Comparison of ENCODE assay signal across 1 cellular context in the genomic region with DNA sequence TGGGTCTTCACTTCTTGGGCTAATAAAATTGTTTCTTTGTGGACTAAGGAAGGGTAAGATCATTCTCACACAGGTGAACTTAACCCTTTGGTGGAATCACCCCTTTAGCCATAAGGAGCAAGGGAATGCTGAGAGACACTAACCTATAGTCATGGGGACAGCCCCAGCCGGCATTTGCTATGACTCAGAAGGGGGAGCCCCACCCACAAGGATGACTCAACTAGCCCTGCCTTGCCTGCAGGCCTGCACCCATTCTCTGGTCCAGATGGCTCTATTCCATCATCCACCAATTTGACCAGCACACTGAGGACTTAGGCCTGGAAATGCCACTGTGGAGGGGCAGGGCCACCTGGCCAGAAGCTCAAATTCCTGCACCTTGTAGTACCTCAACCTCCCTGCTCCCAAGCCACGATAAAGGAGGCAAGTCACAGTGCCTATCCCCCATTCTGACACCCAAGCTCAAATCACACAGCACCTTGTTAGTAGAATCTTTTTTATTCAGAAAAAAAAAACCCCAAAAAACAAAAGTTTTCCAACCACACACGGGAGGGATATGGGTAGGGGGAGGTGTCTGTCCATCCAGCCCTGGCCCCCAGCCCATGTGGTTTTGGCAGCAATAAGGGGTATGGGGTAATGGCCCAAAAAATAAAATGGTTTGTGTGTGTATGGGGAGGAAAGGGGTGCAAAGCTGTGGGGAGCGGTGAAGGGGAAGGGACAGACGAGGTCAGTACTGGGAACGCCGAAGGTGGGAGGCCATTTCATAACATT.
A peak's percentile ranks its signal among the peaks of the same experiment; 100 is the strongest.
TF ChIP-seq lines count a peak whose summit lies in the region.

No MANE protein-coding gene starts in this region.

TF ChIP-seq in K562, 482 proteins besides CTCF, POLR2A, EP300 and RAD21 (continues in another document):
- TF ChIP-seq, protein P1, sequence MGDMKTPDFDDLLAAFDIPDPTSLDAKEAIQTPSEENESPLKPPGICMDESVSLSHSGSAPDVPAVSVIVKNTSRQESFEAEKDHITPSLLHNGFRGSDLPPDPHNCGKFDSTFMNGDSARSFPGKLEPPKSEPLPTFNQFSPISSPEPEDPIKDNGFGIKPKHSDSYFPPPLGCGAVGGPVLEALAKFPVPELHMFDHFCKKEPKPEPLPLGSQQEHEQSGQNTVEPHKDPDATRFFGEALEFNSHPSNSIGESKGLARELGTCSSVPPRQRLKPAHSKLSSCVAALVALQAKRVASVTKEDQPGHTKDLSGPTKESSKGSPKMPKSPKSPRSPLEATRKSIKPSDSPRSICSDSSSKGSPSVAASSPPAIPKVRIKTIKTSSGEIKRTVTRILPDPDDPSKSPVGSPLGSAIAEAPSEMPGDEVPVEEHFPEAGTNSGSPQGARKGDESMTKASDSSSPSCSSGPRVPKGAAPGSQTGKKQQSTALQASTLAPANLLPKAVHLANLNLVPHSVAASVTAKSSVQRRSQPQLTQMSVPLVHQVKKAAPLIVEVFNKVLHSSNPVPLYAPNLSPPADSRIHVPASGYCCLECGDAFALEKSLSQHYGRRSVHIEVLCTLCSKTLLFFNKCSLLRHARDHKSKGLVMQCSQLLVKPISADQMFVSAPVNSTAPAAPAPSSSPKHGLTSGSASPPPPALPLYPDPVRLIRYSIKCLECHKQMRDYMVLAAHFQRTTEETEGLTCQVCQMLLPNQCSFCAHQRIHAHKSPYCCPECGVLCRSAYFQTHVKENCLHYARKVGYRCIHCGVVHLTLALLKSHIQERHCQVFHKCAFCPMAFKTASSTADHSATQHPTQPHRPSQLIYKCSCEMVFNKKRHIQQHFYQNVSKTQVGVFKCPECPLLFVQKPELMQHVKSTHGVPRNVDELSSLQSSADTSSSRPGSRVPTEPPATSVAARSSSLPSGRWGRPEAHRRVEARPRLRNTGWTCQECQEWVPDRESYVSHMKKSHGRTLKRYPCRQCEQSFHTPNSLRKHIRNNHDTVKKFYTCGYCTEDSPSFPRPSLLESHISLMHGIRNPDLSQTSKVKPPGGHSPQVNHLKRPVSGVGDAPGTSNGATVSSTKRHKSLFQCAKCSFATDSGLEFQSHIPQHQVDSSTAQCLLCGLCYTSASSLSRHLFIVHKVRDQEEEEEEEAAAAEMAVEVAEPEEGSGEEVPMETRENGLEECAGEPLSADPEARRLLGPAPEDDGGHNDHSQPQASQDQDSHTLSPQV (IDR thresholded peaks at IDR 0.05) = no peak
- TF ChIP-seq SRF (CRISPR knock-in tag; IDR thresholded peaks at IDR 0.05) (no peak), IFI16 (CRISPR knock-in tag; IDR thresholded peaks at IDR 0.05) (no peak), RBM17 (IDR thresholded peaks at IDR 0.05; ENCODE audit: borderline replicate concordance, low read depth, low read length) (no peak), ZMIZ1 (IDR thresholded peaks at IDR 0.05; ENCODE audit: low read depth in 2 of 2, low read length in 2 of 2) (0 out of 4 replicates have a peak, but pooled peaks of 1 of the 2 experiments have one; percentile 18), ZNF384 (IDR thresholded peaks at IDR 0.05; ENCODE audit: low read depth, low read length) (no peak), CTBP1 (IDR thresholded peaks at IDR 0.05; ENCODE audit: borderline replicate concordance) (0 out of 2 replicates have a peak, but pooled peaks have one; percentile 20), POLR2AphosphoS2 (IDR thresholded peaks at IDR 0.05; ENCODE audit: low read length) (peak; percentile 85), ZNF695 (CRISPR knock-in tag; IDR thresholded peaks at IDR 0.05) (no peak), EP400 (IDR thresholded peaks at IDR 0.05) (no peak), PBX2 (CRISPR knock-in tag; IDR thresholded peaks at IDR 0.05; ENCODE audit: low read depth) (no peak), PBX2 (tag; conservative IDR thresholded peaks at IDR 0.05; ENCODE audit: low read depth) (no peak), CUX1 (CRISPR knock-in tag; IDR thresholded peaks at IDR 0.05) (no peak), DIDO1 (tag; IDR thresholded peaks at IDR 0.05; ENCODE audit: low read depth) (no peak), ZBTB9 (CRISPR knock-in tag; IDR thresholded peaks at IDR 0.05) (no peak), ZFP30 (CRISPR knock-in tag; IDR thresholded peaks at IDR 0.05; ENCODE audit: borderline replicate concordance) (no peak), ZBTB8A (IDR thresholded peaks at IDR 0.05; ENCODE audit: partially characterized antibody) (no peak), ATF2 (CRISPR knock-in tag; IDR thresholded peaks at IDR 0.05) (no peak), KLF1 (tag; IDR thresholded peaks at IDR 0.05) (no peak), ZNF146 (CRISPR knock-in tag; IDR thresholded peaks at IDR 0.05; ENCODE audit: unreplicated experiment) (no peak), ZKSCAN1 (IDR thresholded peaks at IDR 0.05; ENCODE audit: low read depth, low read length) (no peak), CBX3 (IDR thresholded peaks at IDR 0.05; ENCODE audit: borderline replicate concordance in 1 of 2, low read length in 2 of 2) (no peak), MAFK (IDR thresholded peaks at IDR 0.05; ENCODE audit: low read length) (peak; percentile 23; the same call in 1 of the 2 replicates)
- TF ChIP-seq, protein P2, sequence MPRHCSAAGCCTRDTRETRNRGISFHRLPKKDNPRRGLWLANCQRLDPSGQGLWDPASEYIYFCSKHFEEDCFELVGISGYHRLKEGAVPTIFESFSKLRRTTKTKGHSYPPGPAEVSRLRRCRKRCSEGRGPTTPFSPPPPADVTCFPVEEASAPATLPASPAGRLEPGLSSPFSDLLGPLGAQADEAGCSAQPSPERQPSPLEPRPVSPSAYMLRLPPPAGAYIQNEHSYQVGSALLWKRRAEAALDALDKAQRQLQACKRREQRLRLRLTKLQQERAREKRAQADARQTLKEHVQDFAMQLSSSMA (CRISPR knock-in tag; IDR thresholded peaks at IDR 0.05) = no peak
- TF ChIP-seq, protein P3, sequence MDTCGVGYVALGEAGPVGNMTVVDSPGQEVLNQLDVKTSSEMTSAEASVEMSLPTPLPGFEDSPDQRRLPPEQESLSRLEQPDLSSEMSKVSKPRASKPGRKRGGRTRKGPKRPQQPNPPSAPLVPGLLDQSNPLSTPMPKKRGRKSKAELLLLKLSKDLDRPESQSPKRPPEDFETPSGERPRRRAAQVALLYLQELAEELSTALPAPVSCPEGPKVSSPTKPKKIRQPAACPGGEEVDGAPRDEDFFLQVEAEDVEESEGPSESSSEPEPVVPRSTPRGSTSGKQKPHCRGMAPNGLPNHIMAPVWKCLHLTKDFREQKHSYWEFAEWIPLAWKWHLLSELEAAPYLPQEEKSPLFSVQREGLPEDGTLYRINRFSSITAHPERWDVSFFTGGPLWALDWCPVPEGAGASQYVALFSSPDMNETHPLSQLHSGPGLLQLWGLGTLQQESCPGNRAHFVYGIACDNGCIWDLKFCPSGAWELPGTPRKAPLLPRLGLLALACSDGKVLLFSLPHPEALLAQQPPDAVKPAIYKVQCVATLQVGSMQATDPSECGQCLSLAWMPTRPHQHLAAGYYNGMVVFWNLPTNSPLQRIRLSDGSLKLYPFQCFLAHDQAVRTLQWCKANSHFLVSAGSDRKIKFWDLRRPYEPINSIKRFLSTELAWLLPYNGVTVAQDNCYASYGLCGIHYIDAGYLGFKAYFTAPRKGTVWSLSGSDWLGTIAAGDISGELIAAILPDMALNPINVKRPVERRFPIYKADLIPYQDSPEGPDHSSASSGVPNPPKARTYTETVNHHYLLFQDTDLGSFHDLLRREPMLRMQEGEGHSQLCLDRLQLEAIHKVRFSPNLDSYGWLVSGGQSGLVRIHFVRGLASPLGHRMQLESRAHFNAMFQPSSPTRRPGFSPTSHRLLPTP (IDR thresholded peaks at IDR 0.05; ENCODE audit: borderline replicate concordance, extremely low read depth, insufficient read length) = no peak
